Comparison of ENCODE assay signal across 16 cellular contexts in genomic region chr10:53162856-53163255, GRCh38.
A peak's percentile ranks its signal among the peaks of the same experiment; 100 is the strongest.
DNase-seq lines count a peak whose midpoint lies in the region; ATAC-seq lines count a peak whose summit lies in the region.
"Had no signal": no experiment of that assay in that cellular context is flagged by ENCODE, and none has a peak within 500 bp of the region (broad histone marks: within the 10 kb centered on the region; RNA-seq: fewer than 3 reads in every experiment).

No MANE protein-coding gene starts in this region.

- no peaks in the 10 kb centered on the region for H3K27me3 ChIP-seq in neuronal stem cell (ENCODE audit: control insufficient read depth in 3 of 3, insufficient read depth in 3 of 3, low read depth in 1 of 3, low read length in 3 of 3)
- H3K27me3 ChIP-seq: BLaER1 had no signal

- H3K4me2 ChIP-seq in neuronal stem cell (ENCODE audit: insufficient read depth, low read length, poor library complexity, severe bottlenecking): no peak overlapping the region
- H3K4me2 ChIP-seq: BLaER1 had no signal

- no peak overlapping the region for H3K27ac ChIP-seq in neuronal stem cell (replicated peaks; ENCODE audit: low read length)
- H3K27ac ChIP-seq: BLaER1 had no signal

- H2BK120ac ChIP-seq in neuronal stem cell (ENCODE audit: low read depth, low read length): no peak overlapping the region

- H2AFZ ChIP-seq in neuronal stem cell (ENCODE audit: low read length): peak overlapping the region; percentile 35

- H3K4ac ChIP-seq in neuronal stem cell (ENCODE audit: low read length): no peak overlapping the region

- no peaks in the 10 kb centered on the region for H3K79me1 ChIP-seq in neuronal stem cell (ENCODE audit: low read depth, low read length)

- no peak overlapping the region for H3K23ac ChIP-seq in neuronal stem cell (ENCODE audit: low read depth, low read length, poor library complexity)

- H2AK5ac ChIP-seq in neuronal stem cell (ENCODE audit: low read depth, low read length): no peak overlapping the region

- intact Hi-C loops in Right ventricle myocardium superior (cut with DNase I): no loop called here
- intact Hi-C loops in cardiac septum (cut with DNase I): no loop called here

- H3K18ac ChIP-seq in neuronal stem cell (ENCODE audit: low read length): no peak overlapping the region

- H2BK12ac ChIP-seq in neuronal stem cell (ENCODE audit: low read length): no peak overlapping the region

- no peaks in the 10 kb centered on the region for H3K9me3 ChIP-seq in neuronal stem cell (replicated peaks in 1 of 2; ENCODE audit: control insufficient read depth in 2 of 2, insufficient read depth in 1 of 2, low read depth in 1 of 2, low read length in 2 of 2)
- H3K9me3 ChIP-seq: BLaER1 had no signal

- no peaks in the 10 kb centered on the region for H3K36me3 ChIP-seq in neuronal stem cell (replicated peaks in 1 of 2; ENCODE audit: control insufficient read depth in 2 of 2, insufficient read depth in 2 of 2, low read length in 2 of 2)
- H3K36me3 ChIP-seq: BLaER1 had no signal

- DNase-seq in Right ventricle myocardium superior (no peak), cardiac septum (ENCODE audit: low spot score) (no peak), Ammon's horn (ENCODE audit: low spot score) (peak; percentile 5), COR-L47 (lab: John Stamatoyannopoulos, UW) (peak; percentile 29), neuronal stem cell (ENCODE audit: low spot score) (no peak), foreskin melanocyte (no peak)
- DNase-seq: AML-193; Calu3; CD4-positive, alpha-beta memory T cell; DMS79 treated with DMSO at 0.1 percent for 48 hours; GF-D8; H9; KBM-7 had no signal

- no peak overlapping the region for H3K4me3 ChIP-seq in neuronal stem cell (ENCODE audit: low read length in 2 of 2)
- H3K4me3 ChIP-seq: BLaER1 had no signal

- H2BK5ac ChIP-seq in neuronal stem cell (ENCODE audit: low read length): no peak overlapping the region

- no peaks in the 10 kb centered on the region for H3K4me1 ChIP-seq in neuronal stem cell (ENCODE audit: control insufficient read depth in 2 of 2, insufficient read depth in 1 of 2, low read depth in 1 of 2, low read length in 2 of 2)
- H3K4me1 ChIP-seq: BLaER1 had no signal

- no peak overlapping the region for H4K91ac ChIP-seq in neuronal stem cell (ENCODE audit: low read depth, low read length, poor library complexity)

- ATAC-seq in Right ventricle myocardium superior (ENCODE audit: poor library complexity) (peak; percentile 83), HG03139 (IDR thresholded peaks at IDR 0.05; ENCODE audit: unreplicated experiment) (no peak), GM19463 (IDR thresholded peaks at IDR 0.05; ENCODE audit: unreplicated experiment) (no peak)

- no peak overlapping the region for H2BK15ac ChIP-seq in neuronal stem cell (ENCODE audit: low read length)

- H3K14ac ChIP-seq in neuronal stem cell (ENCODE audit: low read length): no peak overlapping the region

- no peak overlapping the region for H4K8ac ChIP-seq in neuronal stem cell (ENCODE audit: low read depth, low read length)

- no CpG with 5 or more reads among the region's 3 CpGs for WGBS in neuronal stem cell (ENCODE audit: extremely low coverage in 2 of 2, insufficient read length in 2 of 2, insufficient replicate concordance in 1 of 2), 2 donors

- no peak overlapping the region for H3K9ac ChIP-seq in neuronal stem cell (ENCODE audit: low read depth, low read length, poor library complexity)
- H3K9ac ChIP-seq: BLaER1 had no signal

Comparison
In these comparisons a context has a peak if more than half of its experiments do, and no peak if none do; other contexts are left out.
1. DNase-seq: peak in Ammon's horn (single experiment) and COR-L47 (single experiment); none in Right ventricle myocardium superior (single experiment), cardiac septum (single experiment), neuronal stem cell (single experiment) and foreskin melanocyte (single experiment).